In the genomic region with DNA sequence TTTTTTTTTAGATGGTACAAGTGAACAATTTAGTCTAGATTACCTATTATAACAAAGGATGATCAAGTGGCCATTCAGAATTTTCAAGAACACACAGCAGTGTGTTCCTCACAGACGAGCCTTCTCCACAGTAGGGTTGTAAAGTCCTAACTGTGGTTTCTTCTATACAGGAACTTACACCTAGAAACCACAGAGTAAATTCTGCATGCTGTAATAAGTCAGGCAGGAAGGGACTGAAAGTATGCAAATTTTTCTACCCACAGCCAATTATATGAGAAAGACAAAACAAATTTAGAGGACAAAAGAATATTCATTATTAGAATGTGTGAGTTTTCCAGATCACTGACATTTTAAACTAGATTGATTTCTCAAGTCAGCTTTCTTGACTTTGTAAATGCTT, we compare ENCODE assay signal across 9 cellular contexts.
DNase-seq lines count a peak whose midpoint lies in the region; ATAC-seq lines count a peak whose summit lies in the region.
"Had no signal": no experiment of that assay in that cellular context is flagged by ENCODE, and none has a peak within 500 bp of the region (broad histone marks: within the 10 kb centered on the region; RNA-seq: fewer than 3 reads in every experiment).

No MANE protein-coding gene starts in this region.

- H3K36me3 Mint-ChIP-seq in memory B cell = peaks cover 4% of the 10 kb centered on the region

- no peaks in the 10 kb centered on the region for H3K27me3 Mint-ChIP-seq in memory B cell

- DNase-seq in NCI-H526 (lab: John Stamatoyannopoulos, UW) (peak; percentile 73 to 84), memory B cell (ENCODE audit: low spot score in 2 of 2) (peak in 1 of 2 donors; percentile 30), NCI-H524 (lab: John Stamatoyannopoulos, UW) (no peak), NCI-H2196 (lab: John Stamatoyannopoulos, UW; ENCODE audit: unreplicated experiment) (no peak), DMS53 (lab: John Stamatoyannopoulos, UW) (no peak), substantia nigra (lab: John Stamatoyannopoulos, UW) (no peak)

- no peak overlapping the region for H3K27ac Mint-ChIP-seq in memory B cell

- peak; percentile 92 for ATAC-seq in GM18873 (IDR thresholded peaks at IDR 0.05; ENCODE audit: low FRiP score, unreplicated experiment)
- peak; percentile 98 for ATAC-seq in HG02763 (IDR thresholded peaks at IDR 0.05; ENCODE audit: unreplicated experiment)
- ATAC-seq in memory B cell (ENCODE audit: low read depth) = peak; percentile 100

- H3K27ac ChIP-seq in substantia nigra (ENCODE audit: low read depth, low read length, poor library complexity, severe bottlenecking) = no peak overlapping the region
- H3K27ac ChIP-seq: SJSA1 had no signal

- peaks cover 29% of the 10 kb centered on the region for H3K4me1 Mint-ChIP-seq in memory B cell

- no peaks in the 10 kb centered on the region for H3K9me3 Mint-ChIP-seq in memory B cell

- peak overlapping the region; percentile 68 for H3K4me3 Mint-ChIP-seq in memory B cell

Comparison
In these comparisons a context has a peak if more than half of its experiments do, and no peak if none do; other contexts are left out.
1. DNase-seq: peak in NCI-H526 (2 of 2); none in NCI-H524 (0 of 2), NCI-H2196 (single experiment), DMS53 (single experiment) and substantia nigra (0 of 49).
2. Peak in every context shown above with its lines, with median percentiles within 50 percentile points of each other: ATAC-seq.